Comparison of ENCODE assay signal across 35 cellular contexts in genomic region chr20:41750137-41750536, GRCh38.
"Had no signal": no experiment of that assay in that cellular context is flagged by ENCODE, and none has a peak within 500 bp of the region (broad histone marks: within the 10 kb centered on the region; RNA-seq: fewer than 3 reads in every experiment).

No MANE protein-coding gene starts in this region.

- H3K4me1 Mint-ChIP-seq: activated B cell treated with CpG ODN at 0.5 μM for 24 hours; activated CD4-positive, alpha-beta T cell treated with anti-CD3 and anti-CD28 coated beads, Interleukin-2, amount 10 ng/mL, durations not matched to agents 24 days and 14 days; activated naive CD8-positive, alpha-beta T cell treated with anti-CD3 and anti-CD28 coated beads for 36 hours; activated T-helper 17 cell treated with anti-CD3 and anti-CD28 coated beads, Interleukin-2, amount 50 U/mL, for 72 hours had no signal

- H3K36me3 ChIP-seq: adrenal gland, brain microvascular endothelial cell, breast epithelium had no signal

- H3K9me3 Mint-ChIP-seq: activated CD4-positive, alpha-beta memory T cell treated with anti-CD3 and anti-CD28 coated beads for 36 hours; activated CD4-positive, alpha-beta T cell treated with anti-CD3 and anti-CD28 coated beads, Interleukin-2, amount 10 ng/mL, durations not matched to agents 24 days and 14 days; activated CD8-positive, alpha-beta T cell treated with anti-CD3 and anti-CD28 coated beads for 36 hours; activated naive CD4-positive, alpha-beta T cell treated with anti-CD3 and anti-CD28 coated beads for 36 hours; activated naive CD4-positive, alpha-beta T cell treated with anti-CD3 and anti-CD28 coated beads, Interleukin-2, amount 50 U/mL, for 72 hours; activated naive CD8-positive, alpha-beta T cell treated with anti-CD3 and anti-CD28 coated beads for 36 hours; activated T-cell treated with anti-CD3 and anti-CD28 coated beads, Interleukin-2, amount 50 U/mL, for 4 hours; activated T-cell treated with anti-CD3 and anti-CD28 coated beads, Interleukin-2, amount 50 U/mL, for 72 hours; activated T-helper 1 cell treated with anti-CD3 and anti-CD28 coated beads, Interleukin-12 subunit alpha, Interleukin-12 subunit beta, Interleukin-2, Interleukin-4 antibody, amounts not matched to agents 30 ng/mL and 10 ng/mL and 1 ng/mL, durations not matched to agents 14 hours and 24 hours and 36 hours; T-helper 1 cell treated with Interleukin-12 subunit alpha and Interleukin-12 subunit beta and Interleukin-4 antibody, amounts not matched to agents 30 μg/mL and 1 μg/mL, for 36 hours; T-helper 2 cell treated with Interferon-gamma antibody and Interleukin-4, amounts not matched to agents 5 μg/mL and 100 μg/mL, for 36 hours had no signal

- H3K27me3 ChIP-seq: adrenal gland, body of pancreas, brain microvascular endothelial cell, breast epithelium had no signal

- H3K36me3 Mint-ChIP-seq: activated CD4-positive, alpha-beta memory T cell treated with anti-CD3 and anti-CD28 coated beads for 36 hours; activated naive CD4-positive, alpha-beta T cell treated with anti-CD3 and anti-CD28 coated beads, Interleukin-2, amount 50 U/mL, for 72 hours; activated naive CD8-positive, alpha-beta T cell treated with anti-CD3 and anti-CD28 coated beads for 36 hours had no signal

- H3K9me3 ChIP-seq: adrenal gland, body of pancreas, breast epithelium had no signal

- H3K27ac Mint-ChIP-seq: activated B cell treated with CpG ODN at 0.5 μM for 24 hours; activated CD4-positive, alpha-beta memory T cell treated with anti-CD3 and anti-CD28 coated beads for 36 hours; activated CD4-positive, alpha-beta T cell treated with anti-CD3 and anti-CD28 coated beads, Interleukin-2, amount 10 ng/mL, durations not matched to agents 24 days and 14 days; activated CD8-positive, alpha-beta T cell treated with anti-CD3 and anti-CD28 coated beads for 36 hours; activated naive CD4-positive, alpha-beta T cell treated with anti-CD3 and anti-CD28 coated beads for 36 hours; activated naive CD4-positive, alpha-beta T cell treated with anti-CD3 and anti-CD28 coated beads, Interleukin-2, amount 50 U/mL, for 72 hours; activated naive CD8-positive, alpha-beta T cell treated with anti-CD3 and anti-CD28 coated beads for 36 hours; activated T-cell treated with anti-CD3 and anti-CD28 coated beads, Interleukin-2, amount 50 U/mL, for 72 hours; activated T-helper 1 cell treated with anti-CD3 and anti-CD28 coated beads, Interleukin-12 subunit alpha, Interleukin-12 subunit beta, Interleukin-2, Interleukin-4 antibody, amounts not matched to agents 30 ng/mL and 10 ng/mL and 1 ng/mL, durations not matched to agents 14 hours and 24 hours and 36 hours; activated T-helper 17 cell treated with anti-CD3 and anti-CD28 coated beads, Interleukin-2, amount 50 U/mL, for 72 hours; T-helper 1 cell treated with Interleukin-12 subunit alpha and Interleukin-12 subunit beta and Interleukin-4 antibody, amounts not matched to agents 30 μg/mL and 1 μg/mL, for 36 hours; T-helper 2 cell treated with Interferon-gamma antibody and Interleukin-4, amounts not matched to agents 5 μg/mL and 100 μg/mL, for 36 hours had no signal

- H3K4me3 Mint-ChIP-seq: activated B cell treated with CpG ODN at 0.5 μM for 24 hours; activated CD4-positive, alpha-beta memory T cell treated with anti-CD3 and anti-CD28 coated beads for 36 hours; activated CD4-positive, alpha-beta T cell treated with anti-CD3 and anti-CD28 coated beads, Interleukin-2, amount 10 ng/mL, durations not matched to agents 24 days and 14 days; activated CD8-positive, alpha-beta T cell treated with anti-CD3 and anti-CD28 coated beads for 36 hours; activated naive CD4-positive, alpha-beta T cell treated with anti-CD3 and anti-CD28 coated beads for 36 hours; activated naive CD8-positive, alpha-beta T cell treated with anti-CD3 and anti-CD28 coated beads for 36 hours; activated T-cell treated with anti-CD3 and anti-CD28 coated beads, Interleukin-2, amount 50 U/mL, for 4 hours; activated T-cell treated with anti-CD3 and anti-CD28 coated beads, Interleukin-2, amount 50 U/mL, for 72 hours; activated T-helper 1 cell treated with anti-CD3 and anti-CD28 coated beads, Interleukin-12 subunit alpha, Interleukin-12 subunit beta, Interleukin-2, Interleukin-4 antibody, amounts not matched to agents 30 ng/mL and 10 ng/mL and 1 ng/mL, durations not matched to agents 14 hours and 24 hours and 36 hours; activated T-helper 17 cell treated with anti-CD3 and anti-CD28 coated beads, Interleukin-2, amount 50 U/mL, for 72 hours; T-helper 1 cell treated with Interleukin-12 subunit alpha and Interleukin-12 subunit beta and Interleukin-4 antibody, amounts not matched to agents 30 μg/mL and 1 μg/mL, for 36 hours; T-helper 2 cell treated with Interferon-gamma antibody and Interleukin-4, amounts not matched to agents 5 μg/mL and 100 μg/mL, for 36 hours had no signal

- H3K27ac ChIP-seq: adrenal gland, body of pancreas, brain microvascular endothelial cell, breast epithelium, VCaP had no signal

- DNase-seq: activated B cell treated with CpG ODN at 0.5 μM for 24 hours; activated CD4-positive, alpha-beta memory T cell treated with anti-CD3 and anti-CD28 coated beads for 36 hours; activated CD4-positive, alpha-beta T cell treated with anti-CD3 and anti-CD28 coated beads for 4 hours; activated CD4-positive, alpha-beta T cell treated with anti-CD3 and anti-CD28 coated beads, Interleukin-2, amount 10 ng/mL, durations not matched to agents 24 days and 14 days; activated CD4-positive, alpha-beta T cell treated with anti-CD3 and anti-CD28 coated beads, Interleukin-2, amount 50 U/mL, for 1 hour; activated CD4-positive, alpha-beta T cell treated with anti-CD3 and anti-CD28 coated beads, Interleukin-2, amount 50 U/mL, for 4 hours; activated CD4-positive, CD25-positive, alpha-beta regulatory T cell treated with anti-CD3 and anti-CD28 coated beads, Interleukin-2, amount 50 U/mL, for 72 hours; activated CD8-positive, alpha-beta memory T cell treated with anti-CD3 and anti-CD28 coated beads, Interleukin-2, amount 50 U/mL, for 4 hours; activated CD8-positive, alpha-beta T cell treated with anti-CD3 and anti-CD28 coated beads for 36 hours; activated effector memory CD4-positive, alpha-beta T cell treated with anti-CD3 and anti-CD28 coated beads, Interleukin-2, amount 50 U/mL, for 16 hours; activated gamma-delta T cell treated with Interleukin-2 at 50 U/mL for 16 hours; activated naive CD4-positive, alpha-beta T cell; activated naive CD4-positive, alpha-beta T cell treated with anti-CD3 and anti-CD28 coated beads for 36 hours; activated naive CD4-positive, alpha-beta T cell treated with anti-CD3 and anti-CD28 coated beads, Interleukin-2, amount 50 U/mL, for 16 hours; activated naive CD8-positive, alpha-beta T cell treated with anti-CD3 and anti-CD28 coated beads for 36 hours; activated T-cell treated with anti-CD3 and anti-CD28 coated beads for 4 hours; activated T-cell treated with anti-CD3 and anti-CD28 coated beads, Interleukin-2, amount 50 U/mL, for 1 hour; activated T-cell treated with anti-CD3 and anti-CD28 coated beads, Interleukin-2, amount 50 U/mL, for 4 hours; activated T-cell treated with anti-CD3 and anti-CD28 coated beads, Interleukin-2, amount 50 U/mL, for 72 hours; adrenal gland; amniotic stem cell; aorta; body of pancreas; brain microvascular endothelial cell; central memory CD4-positive, alpha-beta T cell; T-helper 1 cell; T-helper 2 cell; T-helper 9 cell had no signal

- H3K4me3 ChIP-seq: adrenal gland, body of pancreas, breast epithelium had no signal

- H3K4me1 ChIP-seq: adrenal gland, body of pancreas, breast epithelium had no signal
